Comparison of ENCODE assay signal across 9 cellular contexts in the genomic region with DNA sequence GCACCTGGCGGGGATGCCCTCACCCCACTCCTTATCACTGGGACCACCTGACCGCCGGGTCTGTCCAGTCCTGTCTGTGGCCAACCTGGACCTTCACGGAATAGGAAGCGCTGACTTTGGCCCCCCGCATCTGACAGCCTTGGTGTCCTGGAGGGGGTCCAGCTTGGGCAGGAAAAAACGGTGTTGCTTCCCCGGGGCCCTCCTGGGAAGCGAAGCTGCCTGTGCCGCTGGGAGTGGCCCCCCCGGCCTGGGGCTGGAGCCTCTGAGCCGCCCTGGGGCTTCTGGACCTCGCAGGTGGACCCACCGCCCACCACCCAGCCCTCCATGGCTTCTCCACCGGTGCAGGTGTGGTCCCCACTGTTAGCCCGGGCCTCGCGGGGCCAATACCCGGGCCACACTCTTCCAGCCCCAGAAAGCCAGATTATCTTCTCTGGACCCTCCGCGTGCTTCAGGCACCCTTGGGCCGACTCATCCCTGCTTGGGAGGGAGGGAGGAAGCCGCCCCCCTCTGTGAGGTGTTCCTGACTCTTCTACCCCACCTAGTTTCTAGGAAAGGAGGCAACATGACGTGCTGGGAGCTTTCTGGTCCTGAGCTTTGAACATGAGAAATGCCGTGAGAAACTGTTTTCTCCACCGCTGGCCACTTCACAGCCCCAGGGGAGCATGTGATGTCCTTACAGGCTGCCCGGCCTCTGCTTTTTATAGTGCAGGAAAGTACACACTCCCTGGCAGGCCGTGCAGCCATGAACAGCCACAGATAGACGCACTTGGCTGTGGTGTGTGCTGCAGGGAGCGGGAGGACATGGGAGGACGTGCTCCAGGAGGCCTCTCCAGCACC. TPM values are rescaled to one million over a fixed set of nuclear protein-coding genes. Genes with fewer than 3 reads are reported as not detected.
DNase-seq lines count a peak whose midpoint lies in the region; ATAC-seq and TF ChIP-seq lines count a peak whose summit lies in the region.
"Had no signal": no experiment of that assay in that cellular context is flagged by ENCODE, and none has a peak within 500 bp of the region (broad histone marks: within the 10 kb centered on the region; RNA-seq: fewer than 3 reads in every experiment).

No MANE protein-coding gene starts in this region.

- no CpG with 5 or more reads among the region's 31 CpGs for WGBS in mesendoderm (ENCODE audit: extremely low coverage, insufficient coverage, low lambda C conversion rate)

- no peak overlapping the region for H3K18ac ChIP-seq in mesendoderm (ENCODE audit: low read length)

- H3K4ac ChIP-seq in mesendoderm (ENCODE audit: low read depth, low read length) = no peak overlapping the region

- peak overlapping the region; percentile 16 for H3K23ac ChIP-seq in mesendoderm (ENCODE audit: low read length)

- H2BK15ac ChIP-seq in mesendoderm (replicated peaks; ENCODE audit: low read depth) = no peak overlapping the region

- H3K4me1 Mint-ChIP-seq in activated T-cell treated with anti-CD3 and anti-CD28 coated beads, Interleukin-2, amount 50 U/mL, for 4 hours (ENCODE audit: low read depth) = peaks cover 10% of the 10 kb centered on the region

- H4K5ac ChIP-seq in mesendoderm (ENCODE audit: low read length) = no peak overlapping the region

- no peaks in the 10 kb centered on the region for H3K9me3 Mint-ChIP-seq in activated T-cell treated with anti-CD3 and anti-CD28 coated beads, Interleukin-2, amount 50 U/mL, for 4 hours

- H2BK5ac ChIP-seq in mesendoderm (ENCODE audit: low read length) = no peak overlapping the region

- H2AK5ac ChIP-seq in mesendoderm (ENCODE audit: low read length) = no peak overlapping the region

- TF ChIP-seq CTCF in coronary artery (IDR thresholded peaks at IDR 0.05) (no peak), upper lobe of right lung (IDR thresholded peaks at IDR 0.05) (no peak)

- no peak overlapping the region for H3K56ac ChIP-seq in mesendoderm (ENCODE audit: low read length)

- H3K4me1 ChIP-seq in mesendoderm (ENCODE audit: control insufficient read depth, low read depth, low read length) (no peaks in the 10 kb centered on the region), upper lobe of right lung (peaks cover 67% of the 10 kb centered on the region)

- in situ Hi-C loops in G401 (cut with HindIII; ENCODE audit: low sequenced_read_pairs) = no loop called here

- no peak overlapping the region for H4K8ac ChIP-seq in mesendoderm (ENCODE audit: low read depth, low read length)

- ATAC-seq in activated T-cell treated with anti-CD3 and anti-CD28 coated beads, Interleukin-2, amount 50 U/mL, for 4 hours = no peak
- ATAC-seq in upper lobe of right lung = peak; percentile 10

- H3K27me3 Mint-ChIP-seq in activated T-cell treated with anti-CD3 and anti-CD28 coated beads, Interleukin-2, amount 50 U/mL, for 4 hours (ENCODE audit: low read depth) = peaks cover 43% of the 10 kb centered on the region

- no peaks in the 10 kb centered on the region for H3K9me3 ChIP-seq in upper lobe of right lung

- peak overlapping the region; percentile 83 for H3K4me2 ChIP-seq in mesendoderm (ENCODE audit: low read length)

- H3K4me3 Mint-ChIP-seq in activated T-cell treated with anti-CD3 and anti-CD28 coated beads, Interleukin-2, amount 50 U/mL, for 4 hours = peak overlapping the region; percentile 65

- intact Hi-C loops in upper lobe of right lung (cut with DNase I) = no loop called here

- H3K27me3 ChIP-seq in mesendoderm (ENCODE audit: insufficient read depth, low read length, poor library complexity) (peaks cover 8% of the 10 kb centered on the region), upper lobe of right lung (no peaks in the 10 kb centered on the region)

- DNase-seq in activated T-cell treated with anti-CD3 and anti-CD28 coated beads, Interleukin-2, amount 50 U/mL, for 4 hours = no peak
- no peak for DNase-seq in activated T-cell treated with anti-CD3 and anti-CD28 coated beads, Interleukin-2, amount 50 U/mL, for 48 hours
- peak; percentile 89 for DNase-seq in coronary artery (ENCODE audit: low spot score)
- DNase-seq in mesendoderm = no peak
- DNase-seq in upper lobe of right lung = peak; percentile 61
- no peak for DNase-seq in RPMI8226
- no peak for DNase-seq in SIG-M5 (lab: John Stamatoyannopoulos, UW)
- DNase-seq in G401 (ENCODE audit: low spot score) = no peak
- DNase-seq: NCI-H1092 had no signal

- no peaks in the 10 kb centered on the region for H3K36me3 Mint-ChIP-seq in activated T-cell treated with anti-CD3 and anti-CD28 coated beads, Interleukin-2, amount 50 U/mL, for 4 hours (ENCODE audit: insufficient read depth)

- H3K27ac ChIP-seq in coronary artery (peak overlapping the region; percentile 88 to 97), mesendoderm (ENCODE audit: low read depth, low read length) (no peak overlapping the region), upper lobe of right lung (peak overlapping the region; percentile 65)

- H2BK120ac ChIP-seq in mesendoderm (ENCODE audit: low read depth, low read length) = no peak overlapping the region

- H3K4me3 ChIP-seq in coronary artery (peak overlapping the region; percentile 95), mesendoderm (ENCODE audit: low read length) (no peak overlapping the region), upper lobe of right lung (peak overlapping the region; percentile 63)

- H3K36me3 ChIP-seq in mesendoderm (ENCODE audit: control insufficient read depth, insufficient read depth, low read length) (no peaks in the 10 kb centered on the region), upper lobe of right lung (no peaks in the 10 kb centered on the region)

- no peaks in the 10 kb centered on the region for H3K79me2 ChIP-seq in mesendoderm (ENCODE audit: control insufficient read depth, insufficient read depth, low read length)

- H3K9ac ChIP-seq in mesendoderm (ENCODE audit: low read length) = no peak overlapping the region

- no peaks in the 10 kb centered on the region for H3K79me1 ChIP-seq in mesendoderm (ENCODE audit: low read length)

RNA-seq across cellular contexts. Expression of a gene that starts 1.1 kb away (rescaled TPM):
- total RNA-seq in activated T-cell treated with anti-CD3 and anti-CD28 coated beads, Interleukin-2, amount 50 U/mL, for 4 hours = under 1 TPM; 0.29 to 0.41 (median 0.38) TPM
- polyA plus RNA-seq in mesendoderm (2013, experiment 1 of 2) = 0.49 TPM
- polyA plus RNA-seq in mesendoderm (2013, experiment 2 of 2) = 0.34 TPM
- total RNA-seq in upper lobe of right lung = 28.3 TPM
- total RNA-seq in G401 (2014; rRNA removed; shearing (Covaris generic)) = not detected in 2 replicates

RNA-seq across cellular contexts. Expression of a gene that starts 15.6 kb away (rescaled TPM):
- total RNA-seq in activated T-cell treated with anti-CD3 and anti-CD28 coated beads, Interleukin-2, amount 50 U/mL, for 4 hours = 10 to 100 TPM; 46.7 to 68.6 (median 55.5) TPM
- 21.0 TPM for polyA plus RNA-seq in mesendoderm (2013, experiment 1 of 2)
- polyA plus RNA-seq in mesendoderm (2013, experiment 2 of 2) = 20.4 TPM
- 59.6 TPM for total RNA-seq in upper lobe of right lung
- total RNA-seq in G401 (2014; rRNA removed; shearing (Covaris generic)) = 66.1 and 80.1 TPM in 2 replicates

RNA-seq across cellular contexts. Expression of a gene that starts 45.4 kb away (rescaled TPM):
- total RNA-seq in activated T-cell treated with anti-CD3 and anti-CD28 coated beads, Interleukin-2, amount 50 U/mL, for 4 hours = 10 to 100 TPM; 14.5 to 32.1 (median 29.9) TPM
- polyA plus RNA-seq in mesendoderm (2013, experiment 1 of 2) = 15.3 TPM
- polyA plus RNA-seq in mesendoderm (2013, experiment 2 of 2) = 15.6 TPM
- total RNA-seq in upper lobe of right lung = 405 TPM
- total RNA-seq in G401 (2014; rRNA removed; shearing (Covaris generic)) = 24.1 and 44.7 TPM in 2 replicates

RNA-seq across cellular contexts. Expression of a gene that starts 49.5 kb away (rescaled TPM):
- 10 to 100 TPM; 26.1 to 34.3 (median 30.5) TPM for total RNA-seq in activated T-cell treated with anti-CD3 and anti-CD28 coated beads, Interleukin-2, amount 50 U/mL, for 4 hours
- 5.1 TPM for polyA plus RNA-seq in mesendoderm (2013, experiment 1 of 2)
- polyA plus RNA-seq in mesendoderm (2013, experiment 2 of 2) = 6.1 TPM
- total RNA-seq in upper lobe of right lung = 58.2 TPM
- total RNA-seq in G401 (2014; rRNA removed; shearing (Covaris generic)) = 13.2 and 17.1 TPM in 2 replicates

Comparison
In these comparisons a context has a peak if more than half of its experiments do, and no peak if none do; other contexts are left out.
1. DNase-seq: peak in coronary artery (single experiment) and upper lobe of right lung (single experiment); none in activated T-cell treated with anti-CD3 and anti-CD28 coated beads, Interleukin-2, amount 50 U/mL, for 4 hours (single experiment), activated T-cell treated with anti-CD3 and anti-CD28 coated beads, Interleukin-2, amount 50 U/mL, for 48 hours (0 of 2), mesendoderm (single experiment), RPMI8226 (single experiment), SIG-M5 (single experiment) and G401 (single experiment).
2. RNA of a gene that starts 1.1 kb away (total RNA-seq): 28.3 TPM in upper lobe of right lung (single experiment); 0.29 to 0.41 TPM in activated T-cell treated with anti-CD3 and anti-CD28 coated beads, Interleukin-2, amount 50 U/mL, for 4 hours and not detected in G401; every median in the first group is over 10 times any median in the second.